17 cellular contexts compared by ENCODE assay signal in the genomic region with DNA sequence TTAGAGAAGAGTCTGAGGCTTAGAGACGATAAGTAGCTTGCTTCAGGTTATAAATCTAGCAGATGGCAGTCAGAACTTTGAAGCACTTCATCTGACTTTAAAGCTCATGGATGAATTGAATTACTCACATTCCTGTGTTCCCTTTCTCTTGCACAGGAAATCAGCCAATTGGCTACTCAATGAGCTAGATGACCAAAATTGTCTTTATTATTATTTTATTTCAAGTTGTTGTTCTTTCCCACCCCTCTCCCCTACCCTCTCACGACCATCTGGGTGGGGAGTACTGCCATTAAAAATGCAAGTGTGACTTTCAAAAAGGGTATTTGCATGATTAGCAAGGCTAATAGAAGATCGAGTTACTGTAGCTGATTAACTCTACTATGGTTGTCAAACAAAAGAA.
"Had no signal": no experiment of that assay in that cellular context is flagged by ENCODE, and none has a peak within 500 bp of the region (broad histone marks: within the 10 kb centered on the region; RNA-seq: fewer than 3 reads in every experiment).

No MANE protein-coding gene starts in this region.

- H3K27me3 ChIP-seq: left lung, tibial nerve had no signal

- H3K27me3 Mint-ChIP-seq: activated naive CD8-positive, alpha-beta T cell treated with anti-CD3 and anti-CD28 coated beads, Interleukin-2, amount 10 ng/mL, durations not matched to agents 7 days and 5 days; memory B cell had no signal

- H3K4me1 ChIP-seq: left lung had no signal

- H3K36me3 Mint-ChIP-seq: activated naive CD8-positive, alpha-beta T cell treated with anti-CD3 and anti-CD28 coated beads, Interleukin-2, amount 10 ng/mL, durations not matched to agents 7 days and 5 days; memory B cell; natural killer cell had no signal

- ATAC-seq: left lung, natural killer cell had no signal

- H3K36me3 ChIP-seq: left lung, tibial nerve had no signal

- H3K9me3 Mint-ChIP-seq: activated naive CD8-positive, alpha-beta T cell treated with anti-CD3 and anti-CD28 coated beads, Interleukin-2, amount 10 ng/mL, durations not matched to agents 7 days and 5 days; activated T-helper 1 cell treated with anti-CD3 and anti-CD28 coated beads, Interleukin-12 subunit alpha, Interleukin-12 subunit beta, Interleukin-2, Interleukin-4 antibody, amounts not matched to agents 30 ng/mL and 10 ng/mL and 1 ng/mL, durations not matched to agents 14 hours and 24 hours and 36 hours; endodermal cell; T-helper 2 cell treated with Interferon-gamma antibody and Interleukin-4, amounts not matched to agents 5 μg/mL and 100 μg/mL, for 36 hours had no signal

- H3K4me1 Mint-ChIP-seq: activated naive CD8-positive, alpha-beta T cell treated with anti-CD3 and anti-CD28 coated beads, Interleukin-2, amount 10 ng/mL, durations not matched to agents 7 days and 5 days; memory B cell; natural killer cell had no signal

- H3K4me3 ChIP-seq: left lung, tibial nerve had no signal

- H3K9me3 ChIP-seq: left lung, tibial nerve had no signal

- DNase-seq: activated CD4-positive, alpha-beta T cell treated with anti-CD3 and anti-CD28 coated beads, Interleukin-2, amount 50 U/mL, for 1 hour; activated naive CD8-positive, alpha-beta T cell treated with anti-CD3 and anti-CD28 coated beads, Interleukin-2, amount 10 ng/mL, durations not matched to agents 7 days and 5 days; anterior cingulate cortex; endodermal cell; left lung; natural killer cell; retina; small intestine; stimulated activated CD4-positive, alpha-beta T cell treated with anti-CD3 and anti-CD28 coated beads, Interleukin-4, amount 100 ng/mL, for 4 hours; stimulated activated CD8-positive, alpha-beta memory T cell treated with anti-CD3 and anti-CD28 coated beads, Interleukin-4, amount 100 ng/mL, for 48 hours; stimulated activated naive CD4-positive, alpha-beta T cell treated with Interleukin-2 at 50 U/mL for 16 hours; substantia nigra; SW 1271 had no signal

- H3K27ac Mint-ChIP-seq: activated naive CD8-positive, alpha-beta T cell treated with anti-CD3 and anti-CD28 coated beads, Interleukin-2, amount 10 ng/mL, durations not matched to agents 7 days and 5 days; activated T-helper 1 cell treated with anti-CD3 and anti-CD28 coated beads, Interleukin-12 subunit alpha, Interleukin-12 subunit beta, Interleukin-2, Interleukin-4 antibody, amounts not matched to agents 30 ng/mL and 10 ng/mL and 1 ng/mL, durations not matched to agents 14 hours and 24 hours and 36 hours; memory B cell; natural killer cell; T-helper 2 cell treated with Interferon-gamma antibody and Interleukin-4, amounts not matched to agents 5 μg/mL and 100 μg/mL, for 36 hours had no signal

- H3K27ac ChIP-seq: left lung had no signal

- H3K4me3 Mint-ChIP-seq: activated naive CD8-positive, alpha-beta T cell treated with anti-CD3 and anti-CD28 coated beads, Interleukin-2, amount 10 ng/mL, durations not matched to agents 7 days and 5 days; activated T-helper 1 cell treated with anti-CD3 and anti-CD28 coated beads, Interleukin-12 subunit alpha, Interleukin-12 subunit beta, Interleukin-2, Interleukin-4 antibody, amounts not matched to agents 30 ng/mL and 10 ng/mL and 1 ng/mL, durations not matched to agents 14 hours and 24 hours and 36 hours; endodermal cell; memory B cell; natural killer cell; T-helper 2 cell treated with Interferon-gamma antibody and Interleukin-4, amounts not matched to agents 5 μg/mL and 100 μg/mL, for 36 hours had no signal
